21 cellular contexts compared by ENCODE assay signal in the genomic region with DNA sequence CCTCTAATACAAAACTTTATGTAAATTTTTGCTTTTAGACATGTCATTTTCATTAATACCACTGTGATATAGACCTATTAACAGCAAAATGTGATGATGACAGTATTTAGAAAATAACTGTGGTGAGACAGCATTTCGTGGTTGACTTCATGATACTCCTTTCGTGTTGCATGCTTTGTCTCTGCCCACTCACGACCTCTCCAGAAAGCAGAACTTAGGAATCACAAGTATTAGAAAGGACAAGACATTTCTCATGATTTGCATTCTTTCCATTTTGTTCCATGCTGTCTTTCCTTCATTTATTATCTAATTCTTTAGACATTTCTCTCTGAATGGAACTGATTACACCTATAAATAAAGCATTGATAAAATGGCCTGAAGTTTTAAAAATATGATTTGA.
A peak's percentile ranks its signal among the peaks of the same experiment; 100 is the strongest.
DNase-seq lines count a peak whose midpoint lies in the region; ATAC-seq and TF ChIP-seq lines count a peak whose summit lies in the region.
"Had no signal": no experiment of that assay in that cellular context is flagged by ENCODE, and none has a peak within 500 bp of the region (broad histone marks: within the 10 kb centered on the region; RNA-seq: fewer than 3 reads in every experiment).

No MANE protein-coding gene starts in this region.

- no peak overlapping the region for H3K27ac ChIP-seq in foreskin keratinocyte
- H3K27ac ChIP-seq: left lung, suprapubic skin had no signal

- H3K4me3 ChIP-seq in astrocyte of the cerebellum (ENCODE audit: low read depth, low read length) = no peak overlapping the region
- H3K4me3 ChIP-seq: HAP-1, left lung, suprapubic skin had no signal

- peaks cover 5% of the 10 kb centered on the region for H3K4me1 ChIP-seq in foreskin keratinocyte
- H3K4me1 ChIP-seq: HAP-1, left lung, suprapubic skin had no signal

- in situ Hi-C loops in astrocyte of the cerebellum (cut with HindIII; ENCODE audit: low sequenced_read_pairs) = no loop called here

- DNase-seq in HFFc6 (no peak), astrocyte of the cerebellum (ENCODE audit: low read depth) (peak; percentile 49), foreskin keratinocyte (no peak), renal cortical epithelial cell (ENCODE audit: low read depth) (peak; percentile 72), T-helper 17 cell (no peak), HuH-7 (ENCODE audit: low spot score) (no peak)
- DNase-seq in activated naive CD4-positive, alpha-beta T cell treated with anti-CD3 and anti-CD28 coated beads, Interleukin-2, amount 10 ng/mL, durations not matched to agents 7 days and 5 days = no peak
- DNase-seq: activated CD4-positive, alpha-beta T cell treated with anti-CD3 and anti-CD28 coated beads for 1 hour; activated CD8-positive, alpha-beta memory T cell treated with anti-CD3 and anti-CD28 coated beads for 24 hours; activated naive CD4-positive, alpha-beta T cell treated with Interleukin-2 at 50 U/mL for 16 hours; activated T-cell treated with anti-CD3 and anti-CD28 coated beads, Interleukin-2, amount 50 U/mL, for 24 hours; CD4-positive, alpha-beta T cell; left lung; natural killer cell; NCI-H187 treated with DMSO at 0.1 percent for 48 hours; NCI-H2227 treated with DMSO at 0.1 percent for 48 hours; NCI-H82; SHP77 treated with DMSO at 0.1 percent for 48 hours had no signal

- H3K9me3 ChIP-seq in T-helper 17 cell (ENCODE audit: control insufficient read depth, low read length, poor library complexity, severe bottlenecking) = no peaks in the 10 kb centered on the region
- H3K9me3 ChIP-seq: HAP-1, suprapubic skin had no signal

- no peak overlapping the region for H3K4me3 Mint-ChIP-seq in HFFc6
- H3K4me3 Mint-ChIP-seq in T-helper 17 cell = no peak overlapping the region
- no peak overlapping the region for H3K4me3 Mint-ChIP-seq in activated naive CD4-positive, alpha-beta T cell treated with anti-CD3 and anti-CD28 coated beads, Interleukin-2, amount 10 ng/mL, durations not matched to agents 7 days and 5 days
- H3K4me3 Mint-ChIP-seq: activated T-cell treated with anti-CD3 and anti-CD28 coated beads, Interleukin-2, amount 50 U/mL, for 24 hours; CD4-positive, alpha-beta T cell; natural killer cell had no signal

- peaks cover 25% of the 10 kb centered on the region for H3K9me3 Mint-ChIP-seq in HFFc6
- no peaks in the 10 kb centered on the region for H3K9me3 Mint-ChIP-seq in activated naive CD4-positive, alpha-beta T cell treated with anti-CD3 and anti-CD28 coated beads, Interleukin-2, amount 10 ng/mL, durations not matched to agents 7 days and 5 days
- H3K9me3 Mint-ChIP-seq: activated T-cell treated with anti-CD3 and anti-CD28 coated beads, Interleukin-2, amount 50 U/mL, for 24 hours; natural killer cell had no signal

- H3K36me3 Mint-ChIP-seq in HFFc6 (ENCODE audit: low read depth) (peaks cover 8% of the 10 kb centered on the region; the same call in 1 of the 2 replicates), T-helper 17 cell (ENCODE audit: low read depth) (no peaks in the 10 kb centered on the region)
- H3K36me3 Mint-ChIP-seq in activated naive CD4-positive, alpha-beta T cell treated with anti-CD3 and anti-CD28 coated beads, Interleukin-2, amount 10 ng/mL, durations not matched to agents 7 days and 5 days = no peaks in the 10 kb centered on the region
- H3K36me3 Mint-ChIP-seq: natural killer cell had no signal

- ATAC-seq in foreskin keratinocyte = peak; percentile 28
- ATAC-seq in T-helper 17 cell = no peak
- no peak for ATAC-seq in HG03457 (IDR thresholded peaks at IDR 0.05; ENCODE audit: unreplicated experiment)
- ATAC-seq: left lung, natural killer cell had no signal

- H3K27me3 Mint-ChIP-seq in HFFc6 (ENCODE audit: insufficient read depth) (no peaks in the 10 kb centered on the region; the same call in 1 of the 2 replicates), T-helper 17 cell (no peaks in the 10 kb centered on the region)
- peaks cover 8% of the 10 kb centered on the region for H3K27me3 Mint-ChIP-seq in activated naive CD4-positive, alpha-beta T cell treated with anti-CD3 and anti-CD28 coated beads, Interleukin-2, amount 10 ng/mL, durations not matched to agents 7 days and 5 days

- H3K27me3 ChIP-seq in foreskin keratinocyte = no peaks in the 10 kb centered on the region
- H3K27me3 ChIP-seq: left lung, suprapubic skin had no signal

- CTCF ChIA-PET in activated naive CD4-positive, alpha-beta T cell treated with anti-CD3 and anti-CD28 coated beads, Interleukin-2, amount 10 ng/mL, durations not matched to agents 7 days and 5 days (lab: Charles Lee) = no interaction called here

- H3K27ac Mint-ChIP-seq in HFFc6 (peak overlapping the region; percentile 24; the same call in 1 of the 2 replicates), T-helper 17 cell (no peak overlapping the region)
- no peak overlapping the region for H3K27ac Mint-ChIP-seq in activated naive CD4-positive, alpha-beta T cell treated with anti-CD3 and anti-CD28 coated beads, Interleukin-2, amount 10 ng/mL, durations not matched to agents 7 days and 5 days
- H3K27ac Mint-ChIP-seq: activated T-cell treated with anti-CD3 and anti-CD28 coated beads, Interleukin-2, amount 50 U/mL, for 24 hours; CD4-positive, alpha-beta T cell; natural killer cell had no signal

- TF ChIP-seq CTCF in HFFc6 (IDR thresholded peaks at IDR 0.05) = no peak
- no peak for TF ChIP-seq CTCF in astrocyte of the cerebellum (IDR thresholded peaks at IDR 0.05; ENCODE audit: low read depth, low read length, missing control alignments)
- TF ChIP-seq CTCF in foreskin keratinocyte (conservative IDR thresholded peaks at IDR 0.05) = no peak

- H3K4me1 Mint-ChIP-seq in HFFc6 (ENCODE audit: low read depth) = peaks cover 4% of the 10 kb centered on the region; the same call in 1 of the 2 replicates
- no peaks in the 10 kb centered on the region for H3K4me1 Mint-ChIP-seq in T-helper 17 cell
- H3K4me1 Mint-ChIP-seq in activated naive CD4-positive, alpha-beta T cell treated with anti-CD3 and anti-CD28 coated beads, Interleukin-2, amount 10 ng/mL, durations not matched to agents 7 days and 5 days = no peaks in the 10 kb centered on the region
- H3K4me1 Mint-ChIP-seq: natural killer cell had no signal

Comparison
In these comparisons a context has a peak if more than half of its experiments do, and no peak if none do; other contexts are left out.
1. DNase-seq: peak in astrocyte of the cerebellum (single experiment) and renal cortical epithelial cell (single experiment); none in HFFc6 (single experiment), foreskin keratinocyte (0 of 2), T-helper 17 cell (0 of 3), HuH-7 (single experiment) and activated naive CD4-positive, alpha-beta T cell treated with anti-CD3 and anti-CD28 coated beads, Interleukin-2, amount 10 ng/mL, durations not matched to agents 7 days and 5 days (single experiment).